18 cellular contexts compared by ENCODE assay signal in genomic region chr3:172063456-172064432, GRCh38. TPM values are rescaled to one million over a fixed set of nuclear protein-coding genes. Genes with fewer than 3 reads are reported as not detected.
DNase-seq lines count a peak whose midpoint lies in the region; ATAC-seq, FAIRE-seq and TF ChIP-seq lines count a peak whose summit lies in the region.
"Had no signal": no experiment of that assay in that cellular context is flagged by ENCODE, and none has a peak within 500 bp of the region (broad histone marks: within the 10 kb centered on the region; RNA-seq: fewer than 3 reads in every experiment).

No MANE protein-coding gene starts in this region.

- peaks cover 60% of the 10 kb centered on the region for H3K4me1 ChIP-seq in Panc1 (ENCODE audit: control insufficient read depth, insufficient read depth, low read length)
- peaks cover 50% of the 10 kb centered on the region for H3K4me1 ChIP-seq in osteoblast (ENCODE audit: insufficient read depth, low read length)

- peaks cover 88% of the 10 kb centered on the region for H4K20me1 ChIP-seq in osteoblast (ENCODE audit: insufficient read depth, low read length)

- H3K9me3 ChIP-seq in Panc1 (ENCODE audit: control insufficient read depth, insufficient read depth, low read depth, low read length), result no peaks in the 10 kb centered on the region
- H3K9me3 ChIP-seq in osteoblast (ENCODE audit: low read depth, low read length), result no peaks in the 10 kb centered on the region
- H3K9me3 ChIP-seq: SK-N-SH, upper lobe of right lung had no signal

- H3K4me1 Mint-ChIP-seq in CD14-positive monocyte (peaks cover 95% of the 10 kb centered on the region), immature natural killer cell (peaks cover 92 to 100% of the 10 kb centered on the region in 2 donors)

- H3K4me2 ChIP-seq in osteoblast (ENCODE audit: insufficient read depth, low read length), result no peak overlapping the region
- H3K4me2 ChIP-seq: SK-N-SH had no signal

- peak overlapping the region; percentile 21 to 98 (median 89) for H3K27ac Mint-ChIP-seq in CD14-positive monocyte
- H3K27ac Mint-ChIP-seq in immature natural killer cell, result peak overlapping the region in 5 of 6 donors; percentile 24 to 82 (median 69)
- H3K27ac Mint-ChIP-seq: activated CD4-positive, alpha-beta memory T cell treated with anti-CD3 and anti-CD28 coated beads for 36 hours had no signal

- in situ Hi-C loops in Panc1 (cut with HindIII; ENCODE audit: low pct_unique_long_range_greater_than_20kb, low sequenced_read_pairs), result no loop called here

- H3K36me3 ChIP-seq in Panc1 (ENCODE audit: control insufficient read depth, insufficient read depth, low read length), result no peaks in the 10 kb centered on the region; the same call in 1 of the 2 replicates
- peaks cover 16% of the 10 kb centered on the region for H3K36me3 ChIP-seq in osteoblast (ENCODE audit: insufficient read depth, low read length)
- H3K36me3 ChIP-seq: upper lobe of right lung had no signal

- intact Hi-C loops in CD14-positive monocyte (cut with micrococcal nuclease) (no loop called here), Panc1 (cut with micrococcal nuclease; ENCODE audit: unreplicated experiment) (no loop called here)

- H3K9me3 Mint-ChIP-seq in CD14-positive monocyte, result peaks cover 0 to 3% (median 0%) of the 10 kb centered on the region in 7 donors
- H3K9me3 Mint-ChIP-seq in immature natural killer cell, result no peaks in the 10 kb centered on the region
- H3K9me3 Mint-ChIP-seq: activated CD4-positive, alpha-beta memory T cell treated with anti-CD3 and anti-CD28 coated beads for 36 hours had no signal

- ATAC-seq in Panc1 (no peak), GM18517 (IDR thresholded peaks at IDR 0.05; ENCODE audit: unreplicated experiment) (no peak)
- ATAC-seq: stimulated activated naive CD8-positive, alpha-beta T cell treated with anti-CD3 and anti-CD28 coated beads, Interleukin-15, Interleukin-2, amounts not matched to agents 100 U/mL and 50 U/mL, for 24 hours; upper lobe of right lung had no signal

- peaks cover 26 to 50% of the 10 kb centered on the region in 2 donors for H3K36me3 Mint-ChIP-seq in CD14-positive monocyte
- peaks cover 0 to 9% (median 4%) of the 10 kb centered on the region in 3 donors for H3K36me3 Mint-ChIP-seq in immature natural killer cell

- H2AFZ ChIP-seq in osteoblast (ENCODE audit: low read length), result no peak overlapping the region

- H3K27me3 ChIP-seq in Panc1 (ENCODE audit: control insufficient read depth, insufficient read depth, low read length), result no peaks in the 10 kb centered on the region
- H3K27me3 ChIP-seq in osteoblast (ENCODE audit: insufficient read depth, low read length), result no peaks in the 10 kb centered on the region
- H3K27me3 ChIP-seq: upper lobe of right lung had no signal

- peak overlapping the region; percentile 45; the same call in 1 of the 2 replicates for H3K27ac ChIP-seq in Panc1 (ENCODE audit: low read length)
- peak overlapping the region; percentile 4 for H3K27ac ChIP-seq in osteoblast (ENCODE audit: low read depth, low read length)
- H3K27ac ChIP-seq: HL-60, upper lobe of right lung had no signal

- CTCF ChIA-PET in Panc1 (lab: Charles Lee), result no interaction called here

- no peaks in the 10 kb centered on the region for H3K27me3 Mint-ChIP-seq in CD14-positive monocyte (ENCODE audit: low read depth in 3 of 3)
- no peaks in the 10 kb centered on the region for H3K27me3 Mint-ChIP-seq in immature natural killer cell (ENCODE audit: low read depth in 3 of 3)
- H3K27me3 Mint-ChIP-seq: activated CD4-positive, alpha-beta memory T cell treated with anti-CD3 and anti-CD28 coated beads for 36 hours had no signal

- FAIRE-seq in HTR-8/SVneo (lab: Jason Lieb, UNC), result no peak

- no TSS peak for BruUV-seq in Panc1 (replicated peaks; lab: Mats Ljungman, UMichigan)

- H3K4me3 Mint-ChIP-seq in CD14-positive monocyte (no peak overlapping the region), immature natural killer cell (peak overlapping the region in 4 of 5 donors; percentile 35 to 79 (median 78))
- H3K4me3 Mint-ChIP-seq: activated CD4-positive, alpha-beta memory T cell treated with anti-CD3 and anti-CD28 coated beads for 36 hours had no signal

- no peak for DNase-seq in CD14-positive monocyte (ENCODE audit: low spot score)
- DNase-seq in Panc1 (ENCODE audit: low read depth, low spot score), result no peak
- no peak for DNase-seq in immature natural killer cell
- no peak for DNase-seq in osteoblast (ENCODE audit: insufficient read length, low spot score, missing footprints)
- DNase-seq in GM19238 (ENCODE audit: insufficient read length, low spot score), result no peak
- DNase-seq in NCI-H774 (lab: John Stamatoyannopoulos, UW), result no peak
- DNase-seq in HTR-8/SVneo (ENCODE audit: insufficient read length, low spot score), result no peak
- DNase-seq: activated CD4-positive, alpha-beta memory T cell treated with anti-CD3 and anti-CD28 coated beads for 36 hours; activated CD4-positive, CD25-positive, alpha-beta regulatory T cell; C1 segment of cervical spinal cord; head of caudate nucleus; midbrain; SK-N-SH; stimulated activated CD4-positive, alpha-beta T cell treated with anti-CD3 and anti-CD28 coated beads, Interleukin-4, amount 100 ng/mL, for 4 hours; stimulated activated naive CD8-positive, alpha-beta T cell treated with anti-CD3 and anti-CD28 coated beads, Interleukin-15, Interleukin-2, amounts not matched to agents 100 U/mL and 50 U/mL, for 24 hours; upper lobe of right lung had no signal

- no peak overlapping the region for H3K4me3 ChIP-seq in Panc1 (ENCODE audit: low read depth in 2 of 2, low read length in 2 of 2)
- no peak overlapping the region for H3K4me3 ChIP-seq in osteoblast (ENCODE audit: insufficient read depth, low read length)
- H3K4me3 ChIP-seq: upper lobe of right lung had no signal

- TF ChIP-seq CTCF in CD14-positive monocyte (IDR thresholded peaks at IDR 0.05) (no peak), Panc1 (IDR thresholded peaks at IDR 0.05) (0 out of 2 replicates have a peak, but pooled peaks have one; percentile 3), osteoblast (IDR thresholded peaks at IDR 0.05; ENCODE audit: extremely low read depth, low read depth, low read length) (no peak)

- POLR2A ChIA-PET in Panc1 (lab: Charles Lee), result no interaction called here

- H3K79me2 ChIP-seq in osteoblast (ENCODE audit: insufficient read depth, low read length), result peaks cover 97% of the 10 kb centered on the region

RNA-seq across cellular contexts. Expression of gene FNDC3B, which starts 24.4 kb away (rescaled TPM):
- polyA plus RNA-seq in CD14-positive monocyte, result 10 to 100 TPM; 25.7 to 36.1 TPM
- total RNA-seq in Panc1 (2021; ENCODE audit: unreplicated experiment), result 173 TPM
- 49.1 TPM for polyA plus RNA-seq in Panc1 (2012; ENCODE audit: insufficient read length)
- polyA plus RNA-seq in immature natural killer cell, result 10 to 100 TPM; 19.7 to 46.1 (median 24.4) TPM
- total RNA-seq in osteoblast, result 179 TPM in 2 replicates

Comparison
In these comparisons a context has a peak if more than half of its experiments do, and no peak if none do; other contexts are left out.
1. H3K4me3 Mint-ChIP-seq: peak in immature natural killer cell (4 of 5); none in CD14-positive monocyte (0 of 2).